In the genomic region with DNA sequence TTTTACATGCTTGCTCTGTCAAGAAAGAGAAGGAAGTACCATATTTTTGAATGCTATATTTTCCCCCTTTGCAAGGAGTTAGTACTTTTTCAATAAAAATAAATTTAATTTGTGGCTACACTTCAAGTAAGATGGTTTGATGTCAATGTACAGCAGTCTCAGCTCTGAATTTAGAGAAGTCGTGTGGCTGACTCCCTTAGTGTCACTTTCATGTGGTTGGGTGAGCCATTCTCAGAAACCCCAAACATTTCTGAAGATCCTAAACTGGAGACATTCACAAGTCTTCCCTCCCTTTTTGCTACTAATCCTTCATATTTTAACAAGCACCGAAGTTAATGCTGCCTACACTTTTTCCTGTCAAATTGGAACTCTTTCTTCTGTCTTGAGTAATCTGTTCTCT, we compare ENCODE assay signal across 18 cellular contexts.
DNase-seq lines count a peak whose midpoint lies in the region; ATAC-seq and TF ChIP-seq lines count a peak whose summit lies in the region.
"Had no signal": no experiment of that assay in that cellular context is flagged by ENCODE, and none has a peak within 500 bp of the region (broad histone marks: within the 10 kb centered on the region; RNA-seq: fewer than 3 reads in every experiment).

No MANE protein-coding gene starts in this region.

- POLR2A ChIA-PET in activated CD4-positive, alpha-beta T cell treated with anti-CD3 and anti-CD28 coated beads for 36 hours (lab: Charles Lee): no interaction called here

- H3K27me3 Mint-ChIP-seq in activated CD4-positive, alpha-beta T cell treated with anti-CD3 and anti-CD28 coated beads for 36 hours: peaks cover 23% of the 10 kb centered on the region
- no peaks in the 10 kb centered on the region for H3K27me3 Mint-ChIP-seq in osteocyte (ENCODE audit: unreplicated experiment)

- no peak for TF ChIP-seq CTCF in osteocyte (IDR thresholded peaks at IDR 0.05)

- CTCF ChIA-PET in activated CD4-positive, alpha-beta T cell treated with anti-CD3 and anti-CD28 coated beads for 36 hours (lab: Charles Lee): interaction anchor here (0.5 kb wide), 1 partner anchor 926 kb away, joined by 3 read pairs; no protein-coding TSS in a partner anchor

- intact Hi-C loops in activated CD4-positive, alpha-beta T cell treated with anti-CD3 and anti-CD28 coated beads for 36 hours (cut with DNase I, micrococcal nuclease): no loop called here

- H3K4me1 Mint-ChIP-seq in activated CD4-positive, alpha-beta T cell treated with anti-CD3 and anti-CD28 coated beads for 36 hours: peaks cover 3% of the 10 kb centered on the region
- H3K4me1 Mint-ChIP-seq in osteocyte (ENCODE audit: unreplicated experiment): peaks cover 23% of the 10 kb centered on the region

- peak; percentile 42 for ATAC-seq in activated CD4-positive, alpha-beta T cell treated with anti-CD3 and anti-CD28 coated beads for 36 hours
- ATAC-seq: K562 had no signal

- H3K36me3 Mint-ChIP-seq in activated CD4-positive, alpha-beta T cell treated with anti-CD3 and anti-CD28 coated beads for 36 hours (ENCODE audit: low read depth): no peaks in the 10 kb centered on the region
- H3K36me3 Mint-ChIP-seq in osteocyte (ENCODE audit: unreplicated experiment): peaks cover 24% of the 10 kb centered on the region

- no peak overlapping the region for H3K27ac Mint-ChIP-seq in activated CD4-positive, alpha-beta T cell treated with anti-CD3 and anti-CD28 coated beads for 36 hours
- peak overlapping the region; percentile 46 for H3K27ac Mint-ChIP-seq in osteocyte (ENCODE audit: unreplicated experiment)
- H3K27ac Mint-ChIP-seq: CD4-positive, alpha-beta T cell; HFFc6 had no signal

- no peak overlapping the region for H3K4me3 Mint-ChIP-seq in activated CD4-positive, alpha-beta T cell treated with anti-CD3 and anti-CD28 coated beads for 36 hours
- H3K4me3 Mint-ChIP-seq in osteocyte (ENCODE audit: unreplicated experiment): no peak overlapping the region
- H3K4me3 Mint-ChIP-seq: CD4-positive, alpha-beta T cell; HFFc6 had no signal

- no peaks in the 10 kb centered on the region for H3K9me3 Mint-ChIP-seq in activated CD4-positive, alpha-beta T cell treated with anti-CD3 and anti-CD28 coated beads for 36 hours (ENCODE audit: low read depth)
- H3K9me3 Mint-ChIP-seq in osteocyte (ENCODE audit: unreplicated experiment): no peaks in the 10 kb centered on the region
- H3K9me3 Mint-ChIP-seq: CD4-positive, alpha-beta T cell had no signal

- no peak for DNase-seq in activated CD4-positive, alpha-beta T cell treated with anti-CD3 and anti-CD28 coated beads for 36 hours
- DNase-seq in activated CD4-positive, alpha-beta T cell treated with anti-CD3 and anti-CD28 coated beads, Interleukin-2, amount 50 U/mL, for 48 hours: no peak
- DNase-seq in OCI-M1 (lab: John Stamatoyannopoulos, UW): peak; percentile 38
- no peak for DNase-seq in osteocyte (ENCODE audit: extremely low spot score, unreplicated experiment)
- no peak for DNase-seq in NCI-H510A (lab: John Stamatoyannopoulos, UW)
- DNase-seq in NCI-H1694 treated with DMSO at 0.1 percent for 48 hours (lab: John Stamatoyannopoulos, UW): no peak
- no peak for DNase-seq in NCI-H1930 (lab: John Stamatoyannopoulos, UW)
- DNase-seq: 8988T; AML-193; C1 segment of cervical spinal cord; CD4-positive, alpha-beta T cell; COR-L47; DMS153; DMS79 treated with DMSO at 0.1 percent for 48 hours; GDM1; HCEC 1CT; HFFc6 had no signal
